Comparison of ENCODE assay signal across 8 cellular contexts in genomic region chr6:32853541-32854375, GRCh38. TPM values are rescaled to one million over a fixed set of nuclear protein-coding genes. Genes with fewer than 3 reads are reported as not detected.
A peak's percentile ranks its signal among the peaks of the same experiment; 100 is the strongest.
DNase-seq lines count a peak whose midpoint lies in the region; ATAC-seq, FAIRE-seq and TF ChIP-seq lines count a peak whose summit lies in the region.

Gene PSMB9, plus strand, starts transcription at chr6:32854192. Its CDS starts 38 bp downstream, at chr6:32854230.
Gene TAP1, minus strand, starts transcription at chr6:32853704. Its CDS starts 68 bp downstream, at chr6:32853636.

- H3K27ac ChIP-seq in left ventricle myocardium inferior (replicated peaks): peak within 1 kb of the TSS; percentile 99
- H3K27ac ChIP-seq in psoas muscle: peak within 1 kb of the TSS; percentile 93
- H3K27ac ChIP-seq in urinary bladder (ENCODE audit: low read depth): peak within 1 kb of the TSS; percentile 97

- H3K4me1 ChIP-seq in left ventricle myocardium inferior (peaks cover 54% of the 10 kb centered on the region), psoas muscle (peaks cover 13% of the 10 kb centered on the region), urinary bladder (ENCODE audit: insufficient read depth) (peaks cover 3% of the 10 kb centered on the region)

- TF ChIP-seq CTCF in left ventricle myocardium inferior (IDR thresholded peaks at IDR 0.05; ENCODE audit: borderline replicate concordance): peak; percentile 80
- TF ChIP-seq CTCF in psoas muscle (IDR thresholded peaks at IDR 0.05): peak; percentile 70

- ATAC-seq in HG02678 (IDR thresholded peaks at IDR 0.05; ENCODE audit: unreplicated experiment): peak; percentile 76
- ATAC-seq in T-helper 17 cell: peak; percentile 84
- peak; percentile 95 to 97 (median 96) for ATAC-seq in psoas muscle

- peak within 1 kb of the TSS; percentile 99 for H3K4me3 Mint-ChIP-seq in T-helper 17 cell

- H3K9me3 ChIP-seq in T-helper 17 cell (ENCODE audit: control insufficient read depth, low read length, poor library complexity, severe bottlenecking): peaks cover 3% of the 10 kb centered on the region
- H3K9me3 ChIP-seq in left ventricle myocardium inferior (replicated peaks): no peaks in the 10 kb centered on the region
- no peaks in the 10 kb centered on the region for H3K9me3 ChIP-seq in psoas muscle

- H3K4me3 ChIP-seq in left ventricle myocardium inferior (peak within 1 kb of the TSS; percentile 98), psoas muscle (peak within 1 kb of the TSS; percentile 92), urinary bladder (ENCODE audit: low read depth, low read length) (peak within 1 kb of the TSS; percentile 70)

- H3K27me3 Mint-ChIP-seq in T-helper 17 cell: no peaks in the 10 kb centered on the region

- H3K36me3 ChIP-seq in left ventricle myocardium inferior: peaks cover 43% of the 10 kb centered on the region
- peaks cover 2 to 40% of the 10 kb centered on the region in 2 donors for H3K36me3 ChIP-seq in psoas muscle (ENCODE audit: insufficient read depth in 1 of 2, low read depth in 1 of 2)
- H3K36me3 ChIP-seq in urinary bladder (ENCODE audit: insufficient read depth): no peaks in the 10 kb centered on the region

- peak; percentile 89 for DNase-seq in GM12891 (ENCODE audit: insufficient read length, low spot score)
- DNase-seq in NCI-H1105 treated with DMSO at 0.1 percent for 48 hours (lab: John Stamatoyannopoulos, UW): peak; percentile 76
- peak; percentile 89 to 91 (median 90) for DNase-seq in T-helper 17 cell
- peak; percentile 75 to 99 (median 93) for DNase-seq in amygdala (lab: John Stamatoyannopoulos, UW)
- DNase-seq in left ventricle myocardium inferior: peak; percentile 95
- DNase-seq in psoas muscle: peak; percentile 93 to 97

- peak; percentile 83; the same call in 1 of the 2 replicates for TF ChIP-seq POLR2A in GM12891 (IDR thresholded peaks at IDR 0.05; ENCODE audit: low read depth, low read length)

- H3K4me1 Mint-ChIP-seq in T-helper 17 cell: peaks cover 66% of the 10 kb centered on the region

- intact Hi-C loops in left ventricle myocardium inferior (cut with micrococcal nuclease): no loop called here
- intact Hi-C loops in psoas muscle (cut with DNase I): loop anchor here (2.0 kb wide), 1 partner anchor 15 kb away; the partner anchor contains the start of gene TAP2 (in 2 of the 2)

- peaks cover 34% of the 10 kb centered on the region for H3K36me3 Mint-ChIP-seq in T-helper 17 cell (ENCODE audit: low read depth)

- FAIRE-seq in GM12891 (lab: Jason Lieb, UNC): peak; percentile 98

- no peaks in the 10 kb centered on the region for H3K27me3 ChIP-seq in left ventricle myocardium inferior (ENCODE audit: low read depth)
- no peaks in the 10 kb centered on the region for H3K27me3 ChIP-seq in psoas muscle (ENCODE audit: insufficient read depth in 3 of 3, low read length in 2 of 3)

- H3K27ac Mint-ChIP-seq in T-helper 17 cell: peak within 1 kb of the TSS; percentile 100

- 0 to 1% (median 0%) methylated on average over 62 to 68 of the region's 68 CpGs for WGBS in psoas muscle, 3 donors
- WGBS in urinary bladder: under 1% methylated on average over 68 of the region's 68 CpGs

TF ChIP-seq in GM12891, 5 proteins besides CTCF, POLR2A, EP300 and RAD21:
- TF ChIP-seq POLR2AphosphoS5 (IDR thresholded peaks at IDR 0.05; ENCODE audit: low read depth, low read length) (peak; percentile 59), PAX5 (IDR thresholded peaks at IDR 0.05; ENCODE audit: insufficient read depth, low read length, severe bottlenecking) (peak; percentile 40), TAF1 (IDR thresholded peaks at IDR 0.05; ENCODE audit: low read depth, low read length) (peak; percentile 64; the same call in 1 of the 2 replicates), SPI1 (IDR thresholded peaks at IDR 0.05; ENCODE audit: low read depth, low read length) (no peak), POU2F2 (IDR thresholded peaks at IDR 0.05; ENCODE audit: low read depth, low read length) (peak; percentile 56; the same call in 1 of the 2 replicates)

RNA-seq across cellular contexts. Expression of gene PSMB9, which starts in this region (rescaled TPM):
- 292 TPM for polyA plus RNA-seq in GM12891 (2012; ENCODE audit: low read depth, missing spikeins)
- 100 to 1,000 TPM in 1 of 2 donors, 10 to 100 TPM in 1; 70.5 to 121 TPM for total RNA-seq in T-helper 17 cell
- total RNA-seq in left ventricle myocardium inferior: 13.4 TPM
- total RNA-seq in psoas muscle: 10 to 100 TPM in 2 of 4 donors, 1 to 10 TPM in 2; 6.6 to 10.5 (median 10.0) TPM
- 10 to 100 TPM in 2 of 3 donors, 1 to 10 TPM in 1; 8.0 to 18.0 (median 13.2) TPM for polyA plus RNA-seq in psoas muscle
- total RNA-seq in urinary bladder: 6.7 TPM
- 53.0 TPM for polyA plus RNA-seq in urinary bladder

RNA-seq across cellular contexts. Expression of gene TAP1, which starts in this region (rescaled TPM):
- 128 TPM for polyA plus RNA-seq in GM12891 (2012; ENCODE audit: low read depth, missing spikeins)
- 100 to 1,000 TPM; 119 to 125 TPM for total RNA-seq in T-helper 17 cell
- 15.5 TPM for total RNA-seq in left ventricle myocardium inferior
- 10 to 100 TPM; 14.1 to 23.5 (median 16.8) TPM for total RNA-seq in psoas muscle
- polyA plus RNA-seq in psoas muscle: 10 to 100 TPM; 15.2 to 21.7 (median 17.7) TPM
- 16.7 TPM for total RNA-seq in urinary bladder
- 49.8 TPM for polyA plus RNA-seq in urinary bladder

Comparison
In these comparisons a context has a peak if more than half of its experiments do, and no peak if none do; other contexts are left out.
1. Peak in every context shown above with its lines: DNase-seq, ATAC-seq, H3K4me3 ChIP-seq and H3K27ac ChIP-seq.